ENCODE assay signal across 14 cellular contexts in genomic region chr7:29265208-29265923, GRCh38.
DNase-seq lines count a peak whose midpoint lies in the region; ATAC-seq, FAIRE-seq and TF ChIP-seq lines count a peak whose summit lies in the region.
"Had no signal": no experiment of that assay in that cellular context is flagged by ENCODE, and none has a peak within 500 bp of the region (broad histone marks: within the 10 kb centered on the region; RNA-seq: fewer than 3 reads in every experiment).

No MANE protein-coding gene starts in this region.

- H2AFZ ChIP-seq in GM12878 (ENCODE audit: control insufficient read depth, low read depth, low read length), result no peak overlapping the region

- RAD21 ChIA-PET in GM12878 (lab: Charles Lee; ENCODE audit: unreplicated experiment), result no interaction called here

- H3K27me3 Mint-ChIP-seq in CD14-positive monocyte (ENCODE audit: low read depth in 3 of 3), result peaks cover 0 to 3% (median 0%) of the 10 kb centered on the region in 3 donors

- H3K79me2 ChIP-seq in GM12878 (ENCODE audit: control insufficient read depth, insufficient read depth, low read length), result no peaks in the 10 kb centered on the region

- SMC1A ChIA-PET in GM12878 (lab: Charles Lee; ENCODE audit: uncharacterized antibody, unreplicated experiment), result no interaction called here

- no peaks in the 10 kb centered on the region for H3K36me3 ChIP-seq in GM12878 (ENCODE audit: control insufficient read depth in 2 of 2, insufficient read depth in 2 of 2, low read length in 1 of 2)
- H3K36me3 ChIP-seq: thoracic aorta had no signal

- H3K4me2 ChIP-seq in GM12878 (ENCODE audit: control insufficient read depth, insufficient read depth), result no peak overlapping the region

- no peaks in the 10 kb centered on the region; the same call in 2 of the 3 replicates for H3K9me3 ChIP-seq in GM12878 (replicated peaks; ENCODE audit: control insufficient read depth, insufficient read depth, low read length)
- H3K9me3 ChIP-seq: thoracic aorta had no signal

- in situ Hi-C loops in GM12878 (cut with MboI), result no loop called here

- H3K9ac ChIP-seq in GM12878 (ENCODE audit: control insufficient read depth, insufficient read depth, low read length), result no peak overlapping the region

- intact Hi-C loops in CD14-positive monocyte (cut with micrococcal nuclease) (no loop called here), GM12878 (cut with micrococcal nuclease; ENCODE audit: unreplicated experiment) (no loop called here)

- H3K27ac ChIP-seq in GM12878 (ENCODE audit: control insufficient read depth, insufficient read depth), result no peak overlapping the region
- H3K27ac ChIP-seq: thoracic aorta had no signal

- CTCF ChIA-PET in GM12878 (lab: Yijun Ruan, JAX), result no interaction called here

- POLR2A ChIA-PET in GM12878 (lab: Charles Lee), result no interaction called here

- BruUV-seq in GM12878 (replicated peaks; lab: Mats Ljungman, UMichigan), result no TSS peak

- TF ChIP-seq CTCF in CD14-positive monocyte (IDR thresholded peaks at IDR 0.05) (no peak), GM12878 (IDR thresholded peaks at IDR 0.05 in 2 of 3, conservative IDR thresholded peaks at IDR 0.05 in 1 of 3; ENCODE audit: control insufficient read depth in 2 of 3, extremely low read depth in 1 of 3, insufficient read depth in 1 of 3, low read depth in 3 of 3, low read length in 3 of 3) (no peak)

- no peak overlapping the region for H3K4me3 Mint-ChIP-seq in CD14-positive monocyte
- H3K4me3 Mint-ChIP-seq: mesothelial cell of epicardium had no signal

- TF ChIP-seq POLR2A in GM12878 (IDR thresholded peaks at IDR 0.05; ENCODE audit: low read depth, low read length) (no peak), H54 (IDR thresholded peaks at IDR 0.05; ENCODE audit: low read depth, low read length) (no peak)

- ATAC-seq in GM12878, result peak; percentile 82
- ATAC-seq in left lobe of liver, result peak; percentile 59
- ATAC-seq in GM18498 (IDR thresholded peaks at IDR 0.05; ENCODE audit: unreplicated experiment), result no peak

- H3K4me3 ChIP-seq in GM12878, result no peak overlapping the region
- H3K4me3 ChIP-seq: thoracic aorta had no signal

- no peak for TF ChIP-seq EP300 in GM12878 (IDR thresholded peaks at IDR 0.05; ENCODE audit: borderline replicate concordance in 1 of 2, control insufficient read depth in 1 of 2, low read depth in 2 of 2, low read length in 2 of 2)

- peaks cover 25 to 48% of the 10 kb centered on the region in 2 donors for H3K36me3 Mint-ChIP-seq in CD14-positive monocyte

- H3K9me3 Mint-ChIP-seq in CD14-positive monocyte, result peaks cover 0 to 8% (median 3%) of the 10 kb centered on the region in 7 donors

- no peak for DNase-seq in CD14-positive monocyte (ENCODE audit: low spot score)
- peak; percentile 56 for DNase-seq in HPDE6-E6E7 (ENCODE audit: extremely low spot score)
- DNase-seq in GM12878 (ENCODE audit: low read depth, low spot score), result no peak
- DNase-seq in left lobe of liver (ENCODE audit: low spot score), result no peak
- no peak for DNase-seq in SHP77 (lab: John Stamatoyannopoulos, UW)
- DNase-seq in NCI-H128 (lab: John Stamatoyannopoulos, UW; ENCODE audit: unreplicated experiment), result no peak
- DNase-seq in H54 (ENCODE audit: insufficient read length, low spot score), result no peak
- DNase-seq: activated effector memory CD4-positive, alpha-beta T cell treated with anti-CD3 and anti-CD28 coated beads, Interleukin-2, amount 50 U/mL, for 16 hours; DMS79 treated with DMSO at 0.1 percent for 48 hours; NCI-H526 treated with DMSO at 0.1 percent for 48 hours had no signal

- peaks cover 24% of the 10 kb centered on the region for H3K4me1 Mint-ChIP-seq in CD14-positive monocyte
- H3K4me1 Mint-ChIP-seq: mesothelial cell of epicardium had no signal

- FAIRE-seq in GM12878 (lab: Jason Lieb, UNC) (no peak), H54 (lab: Jason Lieb, UNC) (no peak)
- FAIRE-seq: endometrium had no signal

- no peak for TF ChIP-seq RAD21 in GM12878 (IDR thresholded peaks at IDR 0.05; ENCODE audit: insufficient read depth, low read depth, low read length)

- no peaks in the 10 kb centered on the region for H3K27me3 ChIP-seq in GM12878 (replicated peaks in 1 of 2; ENCODE audit: control insufficient read depth in 2 of 2, insufficient read depth in 2 of 2, low read length in 1 of 2)

- WGBS in GM12878 (ENCODE audit: insufficient coverage, insufficient replicate concordance, low lambda C conversion rate, missing lambda C conversion rate), result 46% methylated on average over 6 of the region's 6 CpGs

- no peaks in the 10 kb centered on the region for H3K4me1 ChIP-seq in GM12878 (ENCODE audit: control insufficient read depth, insufficient read depth, low read length)

- H4K20me1 ChIP-seq in GM12878 (ENCODE audit: control insufficient read depth, insufficient read depth), result no peaks in the 10 kb centered on the region

- H3K27ac Mint-ChIP-seq in CD14-positive monocyte, result peak overlapping the region in 4 of 7 donors; percentile 4 to 64 (median 37)
- H3K27ac Mint-ChIP-seq: mesothelial cell of epicardium had no signal

TF ChIP-seq in GM12878, 131 proteins besides CTCF, POLR2A, EP300 and RAD21:
- peak; percentile 39 for TF ChIP-seq RUNX3 (IDR thresholded peaks at IDR 0.05; ENCODE audit: low read length)
- TF ChIP-seq DPF2 (IDR thresholded peaks at IDR 0.05), result no peak
